ENCODE assay signal across 37 cellular contexts in the genomic region with DNA sequence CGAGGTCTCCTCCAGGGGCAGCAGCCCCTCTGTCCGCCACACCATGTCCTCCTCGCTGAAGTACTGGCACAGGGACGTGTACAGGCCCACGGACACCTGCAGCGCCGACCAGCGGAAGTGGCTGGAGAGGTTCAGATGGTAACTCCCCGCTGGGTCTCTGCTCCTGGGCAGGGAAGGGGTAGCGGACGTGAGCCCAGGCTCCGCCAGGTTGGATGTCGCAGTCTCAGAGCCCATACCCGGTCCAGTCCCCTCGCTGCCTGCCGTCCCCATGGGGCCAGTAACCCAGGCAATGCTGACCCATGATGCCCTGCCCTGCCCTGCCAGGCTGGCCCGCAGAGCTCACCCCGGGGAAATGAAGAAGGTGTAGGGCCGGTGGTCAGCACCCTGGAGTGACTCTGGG. TPM values are rescaled to one million over a fixed set of nuclear protein-coding genes. Genes with fewer than 3 reads are reported as not detected.
"Had no signal": no experiment of that assay in that cellular context is flagged by ENCODE, and none has a peak within 500 bp of the region (broad histone marks: within the 10 kb centered on the region; RNA-seq: fewer than 3 reads in every experiment).

No MANE protein-coding gene starts in this region.

- H3K27ac Mint-ChIP-seq: activated naive CD4-positive, alpha-beta T cell treated with anti-CD3 and anti-CD28 coated beads for 36 hours; activated naive CD4-positive, alpha-beta T cell treated with anti-CD3 and anti-CD28 coated beads, Interleukin-2, amount 10 ng/mL, durations not matched to agents 7 days and 5 days; activated naive CD4-positive, alpha-beta T cell treated with anti-CD3 and anti-CD28 coated beads, Interleukin-2, amount 50 U/mL, for 24 hours; activated naive CD4-positive, alpha-beta T cell treated with anti-CD3 and anti-CD28 coated beads, Interleukin-2, amount 50 U/mL, for 72 hours; activated naive CD8-positive, alpha-beta T cell; activated naive CD8-positive, alpha-beta T cell treated with anti-CD3 and anti-CD28 coated beads for 36 hours; activated naive CD8-positive, alpha-beta T cell treated with anti-CD3 and anti-CD28 coated beads, Interleukin-2, amount 10 ng/mL, durations not matched to agents 7 days and 5 days; activated naive CD8-positive, alpha-beta T cell treated with anti-CD3 and anti-CD28 coated beads, Interleukin-2, amount 50 U/mL, for 24 hours; activated T-cell treated with anti-CD3 and anti-CD28 coated beads, Interleukin-2, amount 50 U/mL, for 24 hours; activated T-cell treated with anti-CD3 and anti-CD28 coated beads, Interleukin-2, amount 50 U/mL, for 72 hours; activated T-helper 1 cell treated with anti-CD3 and anti-CD28 coated beads, Interleukin-12 subunit alpha, Interleukin-12 subunit beta, Interleukin-2, Interleukin-4 antibody, amounts not matched to agents 30 ng/mL and 10 ng/mL and 1 ng/mL, durations not matched to agents 14 hours and 24 hours and 36 hours; activated T-helper 17 cell treated with anti-CD3 and anti-CD28 coated beads, Interleukin-2, amount 50 U/mL, for 72 hours; activated T-helper 2 cell treated with anti-CD3 and anti-CD28 coated beads, Interferon-gamma antibody, Interleukin-2, Interleukin-4, amounts not matched to agents 10 μg/mL and 5 μg/mL and 100 μg/mL, durations not matched to agents 14 hours and 24 hours and 36 hours; brain had no signal

- ATAC-seq: activated naive CD4-positive, alpha-beta T cell treated with anti-CD3 and anti-CD28 coated beads, Interleukin-2, amount 50 U/mL, for 72 hours; activated naive CD8-positive, alpha-beta T cell treated with anti-CD3 and anti-CD28 coated beads, Interleukin-2, amount 50 U/mL, for 24 hours; activated T-cell treated with anti-CD3 and anti-CD28 coated beads, Interleukin-2, amount 50 U/mL, for 4 hours; activated T-cell treated with anti-CD3 and anti-CD28 coated beads, Interleukin-2, amount 50 U/mL, for 72 hours; activated T-helper 17 cell treated with anti-CD3 and anti-CD28 coated beads, Interleukin-2, amount 50 U/mL, for 72 hours; body of pancreas had no signal

- H3K4me1 Mint-ChIP-seq: activated naive CD4-positive, alpha-beta T cell treated with anti-CD3 and anti-CD28 coated beads, Interleukin-2, amount 10 ng/mL, durations not matched to agents 7 days and 5 days; activated naive CD4-positive, alpha-beta T cell treated with anti-CD3 and anti-CD28 coated beads, Interleukin-2, amount 50 U/mL, for 24 hours; activated naive CD8-positive, alpha-beta T cell treated with anti-CD3 and anti-CD28 coated beads for 36 hours; activated naive CD8-positive, alpha-beta T cell treated with anti-CD3 and anti-CD28 coated beads, Interleukin-2, amount 10 ng/mL, durations not matched to agents 7 days and 5 days; activated naive CD8-positive, alpha-beta T cell treated with anti-CD3 and anti-CD28 coated beads, Interleukin-2, amount 50 U/mL, for 24 hours; activated T-helper 17 cell treated with anti-CD3 and anti-CD28 coated beads, Interleukin-2, amount 50 U/mL, for 72 hours; brain; central memory CD8-positive, alpha-beta T cell had no signal

- H3K27me3 Mint-ChIP-seq: activated naive CD4-positive, alpha-beta T cell treated with anti-CD3 and anti-CD28 coated beads, Interleukin-2, amount 10 ng/mL, durations not matched to agents 7 days and 5 days; activated naive CD4-positive, alpha-beta T cell treated with anti-CD3 and anti-CD28 coated beads, Interleukin-2, amount 50 U/mL, for 24 hours; activated naive CD8-positive, alpha-beta T cell; activated naive CD8-positive, alpha-beta T cell treated with anti-CD3 and anti-CD28 coated beads for 36 hours; activated naive CD8-positive, alpha-beta T cell treated with anti-CD3 and anti-CD28 coated beads, Interleukin-2, amount 10 ng/mL, durations not matched to agents 7 days and 5 days; activated naive CD8-positive, alpha-beta T cell treated with anti-CD3 and anti-CD28 coated beads, Interleukin-2, amount 50 U/mL, for 24 hours; activated T-cell treated with anti-CD3 and anti-CD28 coated beads, Interleukin-2, amount 50 U/mL, for 24 hours; activated T-helper 17 cell treated with anti-CD3 and anti-CD28 coated beads, Interleukin-2, amount 50 U/mL, for 72 hours; brain; central memory CD8-positive, alpha-beta T cell had no signal

- H3K36me3 Mint-ChIP-seq: activated naive CD4-positive, alpha-beta T cell treated with anti-CD3 and anti-CD28 coated beads, Interleukin-2, amount 50 U/mL, for 72 hours had no signal

- H3K4me3 Mint-ChIP-seq: activated naive CD4-positive, alpha-beta T cell treated with anti-CD3 and anti-CD28 coated beads for 36 hours; activated naive CD4-positive, alpha-beta T cell treated with anti-CD3 and anti-CD28 coated beads, Interleukin-2, amount 10 ng/mL, durations not matched to agents 7 days and 5 days; activated naive CD4-positive, alpha-beta T cell treated with anti-CD3 and anti-CD28 coated beads, Interleukin-2, amount 50 U/mL, for 24 hours; activated naive CD8-positive, alpha-beta T cell; activated naive CD8-positive, alpha-beta T cell treated with anti-CD3 and anti-CD28 coated beads for 36 hours; activated naive CD8-positive, alpha-beta T cell treated with anti-CD3 and anti-CD28 coated beads, Interleukin-2, amount 10 ng/mL, durations not matched to agents 7 days and 5 days; activated naive CD8-positive, alpha-beta T cell treated with anti-CD3 and anti-CD28 coated beads, Interleukin-2, amount 50 U/mL, for 24 hours; activated T-cell treated with anti-CD3 and anti-CD28 coated beads, Interleukin-2, amount 50 U/mL, for 24 hours; activated T-cell treated with anti-CD3 and anti-CD28 coated beads, Interleukin-2, amount 50 U/mL, for 4 hours; activated T-cell treated with anti-CD3 and anti-CD28 coated beads, Interleukin-2, amount 50 U/mL, for 72 hours; activated T-helper 1 cell treated with anti-CD3 and anti-CD28 coated beads, Interleukin-12 subunit alpha, Interleukin-12 subunit beta, Interleukin-2, Interleukin-4 antibody, amounts not matched to agents 30 ng/mL and 10 ng/mL and 1 ng/mL, durations not matched to agents 14 hours and 24 hours and 36 hours; activated T-helper 17 cell treated with anti-CD3 and anti-CD28 coated beads, Interleukin-2, amount 50 U/mL, for 72 hours; brain; central memory CD8-positive, alpha-beta T cell had no signal

- H3K9me3 Mint-ChIP-seq: activated naive CD4-positive, alpha-beta T cell treated with anti-CD3 and anti-CD28 coated beads for 36 hours; activated naive CD4-positive, alpha-beta T cell treated with anti-CD3 and anti-CD28 coated beads, Interleukin-2, amount 10 ng/mL, durations not matched to agents 7 days and 5 days; activated naive CD4-positive, alpha-beta T cell treated with anti-CD3 and anti-CD28 coated beads, Interleukin-2, amount 50 U/mL, for 24 hours; activated naive CD4-positive, alpha-beta T cell treated with anti-CD3 and anti-CD28 coated beads, Interleukin-2, amount 50 U/mL, for 72 hours; activated naive CD8-positive, alpha-beta T cell treated with anti-CD3 and anti-CD28 coated beads for 36 hours; activated naive CD8-positive, alpha-beta T cell treated with anti-CD3 and anti-CD28 coated beads, Interleukin-2, amount 10 ng/mL, durations not matched to agents 7 days and 5 days; activated naive CD8-positive, alpha-beta T cell treated with anti-CD3 and anti-CD28 coated beads, Interleukin-2, amount 50 U/mL, for 24 hours; activated T-cell treated with anti-CD3 and anti-CD28 coated beads, Interleukin-2, amount 50 U/mL, for 24 hours; activated T-cell treated with anti-CD3 and anti-CD28 coated beads, Interleukin-2, amount 50 U/mL, for 4 hours; activated T-cell treated with anti-CD3 and anti-CD28 coated beads, Interleukin-2, amount 50 U/mL, for 72 hours; activated T-helper 1 cell treated with anti-CD3 and anti-CD28 coated beads, Interleukin-12 subunit alpha, Interleukin-12 subunit beta, Interleukin-2, Interleukin-4 antibody, amounts not matched to agents 30 ng/mL and 10 ng/mL and 1 ng/mL, durations not matched to agents 14 hours and 24 hours and 36 hours; activated T-helper 17 cell treated with anti-CD3 and anti-CD28 coated beads, Interleukin-2, amount 50 U/mL, for 72 hours; activated T-helper 2 cell treated with anti-CD3 and anti-CD28 coated beads, Interferon-gamma antibody, Interleukin-2, Interleukin-4, amounts not matched to agents 10 μg/mL and 5 μg/mL and 100 μg/mL, durations not matched to agents 14 hours and 24 hours and 36 hours; brain; central memory CD8-positive, alpha-beta T cell had no signal

- H3K4me1 ChIP-seq: adrenal gland, ascending aorta, body of pancreas, breast epithelium had no signal

- H3K27ac ChIP-seq: adrenal gland, ascending aorta, body of pancreas, brain microvascular endothelial cell, breast epithelium, cardiac muscle cell had no signal

- H3K27me3 ChIP-seq: adrenal gland, ascending aorta, body of pancreas, brain microvascular endothelial cell, breast epithelium, cardiac muscle cell had no signal

- H3K4me3 ChIP-seq: adrenal gland, ascending aorta, body of pancreas, breast epithelium, cardiac muscle cell had no signal

- H3K9me3 ChIP-seq: adrenal gland, ascending aorta, body of pancreas, breast epithelium had no signal

- DNase-seq: activated effector memory CD4-positive, alpha-beta T cell treated with anti-CD3 and anti-CD28 coated beads, Interleukin-2, amount 50 U/mL, for 16 hours; activated effector memory CD4-positive, alpha-beta T cell treated with Interleukin-2 at 50 U/mL for 16 hours; activated gamma-delta T cell; activated gamma-delta T cell treated with Interleukin-2 at 50 U/mL for 16 hours; activated naive CD4-positive, alpha-beta T cell; activated naive CD4-positive, alpha-beta T cell treated with anti-CD3 and anti-CD28 coated beads for 36 hours; activated naive CD4-positive, alpha-beta T cell treated with anti-CD3 and anti-CD28 coated beads, Interleukin-2, amount 10 ng/mL, durations not matched to agents 7 days and 5 days; activated naive CD4-positive, alpha-beta T cell treated with anti-CD3 and anti-CD28 coated beads, Interleukin-2, amount 50 U/mL, for 16 hours; activated naive CD4-positive, alpha-beta T cell treated with Interleukin-2 at 50 U/mL for 16 hours; activated naive CD8-positive, alpha-beta T cell treated with anti-CD3 and anti-CD28 coated beads for 36 hours; activated naive CD8-positive, alpha-beta T cell treated with anti-CD3 and anti-CD28 coated beads, Interleukin-2, amount 10 ng/mL, durations not matched to agents 7 days and 5 days; activated naive CD8-positive, alpha-beta T cell treated with anti-CD3 and anti-CD28 coated beads, Interleukin-2, amount 50 U/mL, for 24 hours; activated T-cell treated with anti-CD3 and anti-CD28 coated beads, Interleukin-2, amount 50 U/mL, for 24 hours; activated T-cell treated with anti-CD3 and anti-CD28 coated beads, Interleukin-2, amount 50 U/mL, for 4 hours; activated T-cell treated with anti-CD3 and anti-CD28 coated beads, Interleukin-2, amount 50 U/mL, for 48 hours; activated T-cell treated with anti-CD3 and anti-CD28 coated beads, Interleukin-2, amount 50 U/mL, for 72 hours; adrenal gland; amniotic stem cell; amygdala; anterior cingulate cortex; aorta; body of pancreas; brain microvascular endothelial cell; caudate nucleus; central memory CD4-positive, alpha-beta T cell; cerebellar nuclear complex had no signal

- H3K36me3 ChIP-seq: breast epithelium had no signal

RNA-seq across cellular contexts. Expression of gene RAB26, which starts 46.0 kb away (rescaled TPM):
- total RNA-seq: activated naive CD4-positive, alpha-beta T cell treated with anti-CD3 and anti-CD28 coated beads for 36 hours; activated T-cell treated with anti-CD3 and anti-CD28 coated beads, Interleukin-2, amount 50 U/mL, for 4 hours; ascending aorta had no signal
